23 cellular contexts compared by ENCODE assay signal in the genomic region with DNA sequence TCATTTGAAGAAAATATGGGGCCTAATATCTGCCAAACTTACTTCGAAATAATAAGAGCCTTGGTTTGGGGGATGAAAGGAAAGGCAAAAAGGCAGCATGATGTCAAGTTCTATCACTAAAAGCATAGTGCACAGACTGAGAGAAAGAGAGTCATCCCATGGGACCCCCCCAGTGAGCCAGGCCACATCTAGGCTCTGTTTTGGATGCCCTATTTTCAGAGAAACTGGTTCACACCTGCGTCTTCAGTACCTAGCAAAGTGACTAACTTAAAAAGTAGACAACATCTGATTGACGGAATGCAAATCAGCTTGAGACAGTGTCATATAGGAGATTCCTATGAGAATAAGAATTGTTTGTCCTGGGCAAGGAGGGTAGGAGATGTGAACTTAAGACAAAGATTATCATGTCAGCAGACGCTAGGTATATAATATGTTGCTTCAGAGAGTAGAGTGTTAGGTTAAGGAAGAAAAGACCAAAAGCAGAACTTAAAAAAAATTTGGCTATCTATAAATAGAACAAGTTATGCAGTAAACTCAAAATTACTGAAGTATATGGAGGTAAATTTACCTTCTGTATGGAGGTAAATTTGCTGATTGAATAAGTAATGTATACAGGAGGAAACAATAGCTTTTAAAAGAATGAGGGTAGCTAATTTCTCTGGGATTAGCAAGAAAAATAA.
"Had no signal": no experiment of that assay in that cellular context is flagged by ENCODE, and none has a peak within 500 bp of the region (broad histone marks: within the 10 kb centered on the region; RNA-seq: fewer than 3 reads in every experiment).

No MANE protein-coding gene starts in this region.

- FAIRE-seq: TTC549 had no signal

- H3K36me3 ChIP-seq: brain microvascular endothelial cell had no signal

- ATAC-seq: activated CD4-positive, alpha-beta T cell treated with anti-CD3 and anti-CD28 coated beads for 36 hours; activated CD8-positive, alpha-beta T cell treated with anti-CD3 and anti-CD28 coated beads for 36 hours; activated T-cell treated with anti-CD3 and anti-CD28 coated beads, Interleukin-2, amount 50 U/mL, for 72 hours; T-cell had no signal

- DNase-seq: activated CD4-positive, alpha-beta T cell treated with anti-CD3 and anti-CD28 coated beads for 36 hours; activated CD8-positive, alpha-beta memory T cell treated with anti-CD3 and anti-CD28 coated beads, Interleukin-2, amount 50 U/mL, for 4 hours; activated CD8-positive, alpha-beta T cell treated with anti-CD3 and anti-CD28 coated beads for 36 hours; activated gamma-delta T cell treated with Interleukin-2 at 50 U/mL for 16 hours; activated naive CD4-positive, alpha-beta T cell treated with anti-CD3 and anti-CD28 coated beads, Interleukin-2, amount 10 ng/mL, durations not matched to agents 7 days and 5 days; activated naive CD8-positive, alpha-beta T cell treated with anti-CD3 and anti-CD28 coated beads for 36 hours; activated T-cell treated with anti-CD3 and anti-CD28 coated beads, Interleukin-2, amount 50 U/mL, for 72 hours; brain microvascular endothelial cell; cerebellar nuclear complex; KG1; NCI-H1105; NCI-H1436; NCI-H1694 treated with DMSO at 0.1 percent for 48 hours; NCI-H2081; NCI-H510A treated with DMSO at 0.1 percent for 48 hours; NCI-H69; NK-92 treated with Interleukin-12 subunit alpha and Interleukin-12 subunit beta, amount 100 ng/mL, for 24 hours; SIG-M5; T-cell; T-helper 2 cell; T1000 had no signal

- H3K36me3 Mint-ChIP-seq: activated naive CD4-positive, alpha-beta T cell treated with anti-CD3 and anti-CD28 coated beads, Interleukin-2, amount 10 ng/mL, durations not matched to agents 7 days and 5 days; activated naive CD8-positive, alpha-beta T cell treated with anti-CD3 and anti-CD28 coated beads for 36 hours; T-cell had no signal

- H3K4me3 Mint-ChIP-seq: activated CD4-positive, alpha-beta T cell treated with anti-CD3 and anti-CD28 coated beads for 36 hours; activated CD8-positive, alpha-beta T cell treated with anti-CD3 and anti-CD28 coated beads for 36 hours; activated naive CD4-positive, alpha-beta T cell treated with anti-CD3 and anti-CD28 coated beads, Interleukin-2, amount 10 ng/mL, durations not matched to agents 7 days and 5 days; activated naive CD8-positive, alpha-beta T cell treated with anti-CD3 and anti-CD28 coated beads for 36 hours; activated T-cell treated with anti-CD3 and anti-CD28 coated beads, Interleukin-2, amount 50 U/mL, for 72 hours; T-cell had no signal

- H3K27ac ChIP-seq: brain microvascular endothelial cell had no signal

- H3K27me3 Mint-ChIP-seq: activated CD4-positive, alpha-beta T cell treated with anti-CD3 and anti-CD28 coated beads for 36 hours; activated CD8-positive, alpha-beta T cell treated with anti-CD3 and anti-CD28 coated beads for 36 hours; activated naive CD8-positive, alpha-beta T cell treated with anti-CD3 and anti-CD28 coated beads for 36 hours; T-cell had no signal

- H3K9me3 Mint-ChIP-seq: activated CD8-positive, alpha-beta T cell treated with anti-CD3 and anti-CD28 coated beads for 36 hours; activated naive CD4-positive, alpha-beta T cell treated with anti-CD3 and anti-CD28 coated beads, Interleukin-2, amount 10 ng/mL, durations not matched to agents 7 days and 5 days; activated T-cell treated with anti-CD3 and anti-CD28 coated beads, Interleukin-2, amount 50 U/mL, for 72 hours; activated T-helper 2 cell treated with anti-CD3 and anti-CD28 coated beads, Interferon-gamma antibody, Interleukin-2, Interleukin-4, amounts not matched to agents 10 μg/mL and 5 μg/mL and 100 μg/mL, durations not matched to agents 14 hours and 24 hours and 36 hours; T-cell had no signal

- H3K27me3 ChIP-seq: brain microvascular endothelial cell had no signal

- H3K4me1 Mint-ChIP-seq: activated CD4-positive, alpha-beta T cell treated with anti-CD3 and anti-CD28 coated beads for 36 hours; activated naive CD4-positive, alpha-beta T cell treated with anti-CD3 and anti-CD28 coated beads, Interleukin-2, amount 10 ng/mL, durations not matched to agents 7 days and 5 days; activated naive CD8-positive, alpha-beta T cell treated with anti-CD3 and anti-CD28 coated beads for 36 hours; T-cell had no signal

- H3K27ac Mint-ChIP-seq: activated CD4-positive, alpha-beta T cell treated with anti-CD3 and anti-CD28 coated beads for 36 hours; activated CD8-positive, alpha-beta T cell treated with anti-CD3 and anti-CD28 coated beads for 36 hours; activated naive CD4-positive, alpha-beta T cell treated with anti-CD3 and anti-CD28 coated beads, Interleukin-2, amount 10 ng/mL, durations not matched to agents 7 days and 5 days; activated naive CD8-positive, alpha-beta T cell treated with anti-CD3 and anti-CD28 coated beads for 36 hours; activated T-cell treated with anti-CD3 and anti-CD28 coated beads, Interleukin-2, amount 50 U/mL, for 72 hours; activated T-helper 2 cell treated with anti-CD3 and anti-CD28 coated beads, Interferon-gamma antibody, Interleukin-2, Interleukin-4, amounts not matched to agents 10 μg/mL and 5 μg/mL and 100 μg/mL, durations not matched to agents 14 hours and 24 hours and 36 hours; T-cell had no signal
